Comparison of ENCODE assay signal across 1 cellular context in the genomic region with DNA sequence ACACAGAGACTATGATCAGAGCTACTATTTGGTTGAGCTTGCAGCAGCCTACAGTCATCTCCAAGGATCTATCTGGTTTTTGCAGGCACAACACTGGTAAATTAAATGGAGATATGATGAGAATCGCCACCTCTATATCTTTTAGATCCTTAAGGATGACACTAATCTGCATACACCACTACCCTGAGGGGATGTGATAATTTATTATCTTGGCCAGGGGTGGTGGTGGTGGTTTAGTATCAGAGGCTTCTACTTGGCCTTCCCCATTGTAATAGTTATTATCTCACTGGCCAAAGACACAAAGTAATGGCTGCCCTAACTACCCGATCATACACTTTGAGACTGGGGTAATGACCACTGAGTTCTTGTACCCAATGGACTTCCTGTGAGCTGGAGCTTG.
TF ChIP-seq lines count a peak whose summit lies in the region.

No MANE protein-coding gene starts in this region.

TF ChIP-seq in K562, 482 proteins besides CTCF, POLR2A, EP300 and RAD21 (continued from another document):
- TF ChIP-seq ZNF785 (CRISPR knock-in tag; IDR thresholded peaks at IDR 0.05) (no peak), CBFA2T2 (conservative IDR thresholded peaks at IDR 0.05) (peak; percentile 64), PML (IDR thresholded peaks at IDR 0.05; ENCODE audit: low read length) (peak; percentile 70; the same call in 1 of the 2 replicates), CTBP1 (IDR thresholded peaks at IDR 0.05; ENCODE audit: borderline replicate concordance) (peak; percentile 13; the same call in 1 of the 2 replicates), CEBPB (tag; IDR thresholded peaks at IDR 0.05) (no peak), IFI16 (CRISPR knock-in tag; IDR thresholded peaks at IDR 0.05) (no peak), TEAD1 (CRISPR knock-in tag; IDR thresholded peaks at IDR 0.05) (peak in 1 of 2 experiments; percentile 32; a peak in 1 of 4 replicates), ZNF766 (CRISPR knock-in tag; conservative IDR thresholded peaks at IDR 0.05) (peak; percentile 62; the same call in 1 of the 2 replicates), SMAD4 (CRISPR knock-in tag; conservative IDR thresholded peaks at IDR 0.05) (0 out of 2 replicates have a peak, but pooled peaks have one; percentile 26), TCF3 (CRISPR knock-in tag; IDR thresholded peaks at IDR 0.05) (peak; percentile 37; the same call in 1 of the 2 replicates), RCOR1 (IDR thresholded peaks at IDR 0.05; ENCODE audit: borderline replicate concordance in 1 of 2, low read depth in 2 of 2, low read length in 2 of 2) (peak in 1 of 2 experiments; percentile 24; a peak in 1 of 4 replicates), FOXM1 (IDR thresholded peaks at IDR 0.05; ENCODE audit: low read depth) (peak; percentile 64; the same call in 1 of the 2 replicates), FOXM1 (CRISPR knock-in tag; IDR thresholded peaks at IDR 0.05; ENCODE audit: low read depth) (no peak), HMGN3 (IDR thresholded peaks at IDR 0.05; ENCODE audit: borderline replicate concordance, extremely low read depth, insufficient read length, low read depth, low read length) (peak; percentile 32), NCOR1 (IDR thresholded peaks at IDR 0.05) (peak; percentile 65), SOX6 (IDR thresholded peaks at IDR 0.05) (peak; percentile 89), HCFC1 (IDR thresholded peaks at IDR 0.05; ENCODE audit: low read depth, low read length) (no peak), FOSL1 (tag; conservative IDR thresholded peaks at IDR 0.05) (peak; percentile 33; the same call in 1 of the 2 replicates), CBFA2T3 (IDR thresholded peaks at IDR 0.05) (peak; percentile 71), NR4A1 (CRISPR knock-in tag; IDR thresholded peaks at IDR 0.05) (no peak), NR4A1 (tag; IDR thresholded peaks at IDR 0.05) (0 out of 2 replicates have a peak, but pooled peaks have one; percentile 38), NCOA1 (IDR thresholded peaks at IDR 0.05; ENCODE audit: low read depth) (no peak)
- TF ChIP-seq, protein P1, sequence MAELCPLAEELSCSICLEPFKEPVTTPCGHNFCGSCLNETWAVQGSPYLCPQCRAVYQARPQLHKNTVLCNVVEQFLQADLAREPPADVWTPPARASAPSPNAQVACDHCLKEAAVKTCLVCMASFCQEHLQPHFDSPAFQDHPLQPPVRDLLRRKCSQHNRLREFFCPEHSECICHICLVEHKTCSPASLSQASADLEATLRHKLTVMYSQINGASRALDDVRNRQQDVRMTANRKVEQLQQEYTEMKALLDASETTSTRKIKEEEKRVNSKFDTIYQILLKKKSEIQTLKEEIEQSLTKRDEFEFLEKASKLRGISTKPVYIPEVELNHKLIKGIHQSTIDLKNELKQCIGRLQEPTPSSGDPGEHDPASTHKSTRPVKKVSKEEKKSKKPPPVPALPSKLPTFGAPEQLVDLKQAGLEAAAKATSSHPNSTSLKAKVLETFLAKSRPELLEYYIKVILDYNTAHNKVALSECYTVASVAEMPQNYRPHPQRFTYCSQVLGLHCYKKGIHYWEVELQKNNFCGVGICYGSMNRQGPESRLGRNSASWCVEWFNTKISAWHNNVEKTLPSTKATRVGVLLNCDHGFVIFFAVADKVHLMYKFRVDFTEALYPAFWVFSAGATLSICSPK (IDR thresholded peaks at IDR 0.05; ENCODE audit: borderline replicate concordance): no peak
- TF ChIP-seq, protein P2, sequence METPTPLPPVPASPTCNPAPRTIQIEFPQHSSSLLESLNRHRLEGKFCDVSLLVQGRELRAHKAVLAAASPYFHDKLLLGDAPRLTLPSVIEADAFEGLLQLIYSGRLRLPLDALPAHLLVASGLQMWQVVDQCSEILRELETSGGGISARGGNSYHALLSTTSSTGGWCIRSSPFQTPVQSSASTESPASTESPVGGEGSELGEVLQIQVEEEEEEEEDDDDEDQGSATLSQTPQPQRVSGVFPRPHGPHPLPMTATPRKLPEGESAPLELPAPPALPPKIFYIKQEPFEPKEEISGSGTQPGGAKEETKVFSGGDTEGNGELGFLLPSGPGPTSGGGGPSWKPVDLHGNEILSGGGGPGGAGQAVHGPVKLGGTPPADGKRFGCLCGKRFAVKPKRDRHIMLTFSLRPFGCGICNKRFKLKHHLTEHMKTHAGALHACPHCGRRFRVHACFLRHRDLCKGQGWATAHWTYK (CRISPR knock-in tag; IDR thresholded peaks at IDR 0.05): peak; percentile 70; the same call in 1 of the 2 replicates
- TF ChIP-seq, protein P3, sequence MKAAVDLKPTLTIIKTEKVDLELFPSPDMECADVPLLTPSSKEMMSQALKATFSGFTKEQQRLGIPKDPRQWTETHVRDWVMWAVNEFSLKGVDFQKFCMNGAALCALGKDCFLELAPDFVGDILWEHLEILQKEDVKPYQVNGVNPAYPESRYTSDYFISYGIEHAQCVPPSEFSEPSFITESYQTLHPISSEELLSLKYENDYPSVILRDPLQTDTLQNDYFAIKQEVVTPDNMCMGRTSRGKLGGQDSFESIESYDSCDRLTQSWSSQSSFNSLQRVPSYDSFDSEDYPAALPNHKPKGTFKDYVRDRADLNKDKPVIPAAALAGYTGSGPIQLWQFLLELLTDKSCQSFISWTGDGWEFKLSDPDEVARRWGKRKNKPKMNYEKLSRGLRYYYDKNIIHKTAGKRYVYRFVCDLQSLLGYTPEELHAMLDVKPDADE (conservative IDR thresholded peaks at IDR 0.05; ENCODE audit: control insufficient read depth, low read depth, low read length): no peak
TF ChIP-seq in K562: peak in this region for 24.
